Comparison of ENCODE assay signal across 8 cellular contexts in the genomic region with DNA sequence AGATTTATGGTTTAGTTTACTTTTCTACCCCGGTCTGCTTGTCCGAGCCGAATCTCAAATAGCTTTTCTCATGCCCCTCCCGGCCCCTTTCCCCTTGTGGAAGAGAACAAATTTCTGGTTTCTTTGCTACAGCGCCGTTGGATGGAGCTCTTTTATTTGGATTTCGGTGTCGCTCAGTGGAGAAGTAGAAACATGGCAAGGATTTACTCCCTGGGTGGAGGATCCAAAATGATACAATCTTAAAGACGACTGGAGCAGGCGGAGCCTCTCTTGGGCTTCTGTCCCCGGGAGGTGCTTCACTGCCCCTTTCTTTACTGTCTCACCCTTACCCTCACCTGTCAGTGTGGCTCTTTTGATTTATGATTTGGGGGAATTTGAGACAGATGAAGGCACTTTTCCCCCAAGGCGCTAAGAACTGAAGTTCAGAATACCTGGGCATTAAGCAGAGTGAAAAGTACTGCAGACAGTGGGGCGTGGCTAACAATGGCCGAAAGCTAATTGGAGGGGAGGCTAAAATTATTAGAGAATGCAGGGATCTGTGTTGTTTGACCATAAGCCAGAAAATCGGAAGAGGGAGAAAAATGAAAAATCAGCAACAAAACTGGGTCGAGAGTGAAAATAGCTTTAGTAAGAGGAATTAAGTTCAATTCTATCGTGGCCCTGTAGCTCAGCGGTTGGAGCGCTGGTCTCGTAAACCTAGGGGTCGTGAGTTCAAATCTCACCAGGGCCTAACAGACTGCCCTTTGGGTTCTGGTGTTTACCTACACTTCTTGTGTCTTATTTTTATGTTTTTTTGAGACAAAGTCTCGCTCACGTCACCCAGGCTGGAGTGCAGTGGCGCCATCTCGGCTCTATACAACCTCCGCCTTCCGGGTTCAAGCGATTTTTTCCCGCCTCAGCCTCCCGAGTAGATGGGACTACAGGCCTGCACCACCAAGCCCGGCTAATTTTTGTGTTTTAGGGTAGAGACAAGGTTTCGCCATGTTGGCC.
DNase-seq lines count a peak whose midpoint lies in the region; ATAC-seq and TF ChIP-seq lines count a peak whose summit lies in the region.

No MANE protein-coding gene starts in this region.

- intact Hi-C loops in lower lobe of right lung (cut with DNase I), result no loop called here

- H3K27me3 ChIP-seq in lower lobe of right lung (ENCODE audit: low read depth), result peaks cover 79% of the 10 kb centered on the region

- TF ChIP-seq RAD21 in Ishikawa (IDR thresholded peaks at IDR 0.05; ENCODE audit: low read depth), result peak; percentile 18; the same call in 1 of the 2 replicates

- TF ChIP-seq POLR2A in GM18505 (IDR thresholded peaks at IDR 0.05; ENCODE audit: borderline replicate concordance, extremely low read depth, insufficient read depth, insufficient read length), result no peak

- H3K4me1 ChIP-seq in lower lobe of right lung, result no peaks in the 10 kb centered on the region

- TF ChIP-seq CTCF in lower lobe of right lung (IDR thresholded peaks at IDR 0.05) (no peak), GM20000 (IDR thresholded peaks at IDR 0.05; ENCODE audit: extremely low read depth, missing control alignments) (no peak)

- peak overlapping the region; percentile 26 for H3K4me3 ChIP-seq in lower lobe of right lung

- no peaks in the 10 kb centered on the region for H3K36me3 ChIP-seq in lower lobe of right lung

- TF ChIP-seq EP300 in Ishikawa (IDR thresholded peaks at IDR 0.05; ENCODE audit: borderline replicate concordance), result no peak

- peak; percentile 68 for DNase-seq in DMS 273 treated with DMSO at 0.1 percent for 48 hours (lab: John Stamatoyannopoulos, UW)
- DNase-seq in astrocyte of the hippocampus (ENCODE audit: low read depth, low spot score), result peak; percentile 64
- no peak for DNase-seq in lower lobe of right lung
- DNase-seq in GM20000 (ENCODE audit: low spot score), result no peak
- no peak for DNase-seq in superior temporal gyrus (ENCODE audit: extremely low spot score)

- ATAC-seq in lower lobe of right lung (no peak), GM18505 (IDR thresholded peaks at IDR 0.05; ENCODE audit: unreplicated experiment) (no peak), GM21529 (IDR thresholded peaks at IDR 0.05; ENCODE audit: unreplicated experiment) (no peak)

- no peak overlapping the region for H3K27ac ChIP-seq in lower lobe of right lung

- H3K9me3 ChIP-seq in lower lobe of right lung, result no peaks in the 10 kb centered on the region

TF ChIP-seq in Ishikawa, 13 proteins besides CTCF, POLR2A, EP300 and RAD21:
- TF ChIP-seq YY1 (IDR thresholded peaks at IDR 0.05; ENCODE audit: low read depth), result no peak
- TF ChIP-seq TEAD4 (IDR thresholded peaks at IDR 0.05), result 0 out of 2 replicates have a peak, but pooled peaks have one; percentile 13

Comparison
In these comparisons a context has a peak if more than half of its experiments do, and no peak if none do; other contexts are left out.
1. DNase-seq: peak in DMS 273 treated with DMSO at 0.1 percent for 48 hours (single experiment) and astrocyte of the hippocampus (single experiment); none in lower lobe of right lung (single experiment), GM20000 (single experiment) and superior temporal gyrus (single experiment).